ENCODE assay signal across 8 cellular contexts in the genomic region with DNA sequence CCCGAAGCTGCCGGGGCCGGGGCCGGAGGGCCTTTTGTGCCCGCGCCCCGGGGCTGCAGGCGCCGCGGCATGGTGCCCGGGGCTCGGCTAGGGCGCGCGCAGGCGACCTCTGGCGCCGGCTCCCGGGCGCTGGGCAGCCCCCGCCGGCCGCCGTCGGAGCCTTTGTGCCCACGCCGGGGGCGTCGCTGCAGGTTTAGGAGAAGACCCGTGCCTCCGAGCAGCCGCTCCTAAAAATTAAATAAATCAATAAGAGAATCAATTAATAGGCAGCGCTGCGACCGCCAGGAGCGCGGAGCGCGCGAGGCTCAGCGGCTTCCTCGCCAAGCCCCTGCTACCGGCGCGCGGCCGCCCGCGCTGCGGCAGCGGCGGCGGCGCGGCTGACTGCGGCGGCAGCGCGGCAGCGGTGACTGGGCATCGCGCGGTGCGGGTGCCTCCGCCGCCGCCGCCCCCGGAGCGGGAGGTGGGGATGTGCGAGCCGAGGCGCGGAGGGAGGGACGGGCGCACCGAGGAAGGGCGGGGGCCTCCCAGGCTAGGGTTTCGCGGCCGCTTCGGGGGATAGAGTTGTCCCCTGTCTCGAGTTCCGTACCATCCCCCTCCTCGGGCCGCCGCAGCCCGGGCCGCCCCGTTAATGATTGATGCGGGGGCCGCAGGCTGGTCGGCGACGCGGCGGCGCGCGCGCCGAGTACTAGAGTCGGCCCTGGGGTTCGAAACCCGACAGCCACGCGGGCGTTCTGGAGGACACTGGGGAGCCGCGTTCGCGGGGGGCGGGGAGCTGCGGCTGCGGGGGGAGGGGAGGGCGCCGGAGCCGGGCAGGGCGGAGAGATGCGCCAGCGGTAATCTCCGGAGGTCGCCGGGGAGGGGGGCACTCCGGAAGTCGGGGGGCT.
DNase-seq lines count a peak whose midpoint lies in the region; ATAC-seq and TF ChIP-seq lines count a peak whose summit lies in the region.

A gene with protein sequence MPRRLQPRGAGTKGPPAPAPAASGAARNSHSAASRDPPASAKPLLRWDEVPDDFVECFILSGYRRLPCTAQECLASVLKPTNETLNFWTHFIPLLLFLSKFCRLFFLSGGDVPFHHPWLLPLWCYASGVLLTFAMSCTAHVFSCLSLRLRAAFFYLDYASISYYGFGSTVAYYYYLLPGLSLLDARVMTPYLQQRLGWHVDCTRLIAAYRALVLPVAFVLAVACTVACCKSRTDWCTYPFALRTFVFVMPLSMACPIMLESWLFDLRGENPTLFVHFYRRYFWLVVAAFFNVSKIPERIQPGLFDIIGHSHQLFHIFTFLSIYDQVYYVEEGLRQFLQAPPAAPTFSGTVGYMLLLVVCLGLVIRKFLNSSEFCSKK (minus strand): TSS at position 409 of the 884 bp plus-strand sequence. CDS start 338 bp downstream, at position 71.

- no peaks in the 10 kb centered on the region for H3K9me3 ChIP-seq in neutrophil

- DNase-seq in NCI-H1417 (lab: John Stamatoyannopoulos, UW) = peak in 2 of 3 experiments; percentile 73 to 82
- DNase-seq in NCI-H1417 treated with DMSO at 0.1 percent for 48 hours (lab: John Stamatoyannopoulos, UW) = no peak
- DNase-seq in fibroblast of pulmonary artery (ENCODE audit: low read depth) = peak; percentile 14
- DNase-seq in NCI-H2107 treated with DMSO at 0.1 percent for 48 hours (lab: John Stamatoyannopoulos, UW; ENCODE audit: unreplicated experiment) = no peak

- no peaks in the 10 kb centered on the region for H3K36me3 ChIP-seq in neutrophil

- peaks cover 9 to 21% of the 10 kb centered on the region in 2 experiments for H3K4me1 ChIP-seq in neutrophil (ENCODE audit: control insufficient read depth in 1 of 2, insufficient read depth in 1 of 2, low read depth in 1 of 2, low read length in 1 of 2)

- H3K27ac ChIP-seq in VCaP (no peak within 1 kb of the TSS), neutrophil (no peak within 1 kb of the TSS)

- peaks cover 87% of the 10 kb centered on the region for H3K27me3 ChIP-seq in neutrophil

- peak within 1 kb of the TSS; percentile 47 for H3K4me3 ChIP-seq in fibroblast of pulmonary artery (replicated peaks; ENCODE audit: low read depth, low read length)
- H3K4me3 ChIP-seq in neutrophil (ENCODE audit: low read depth in 1 of 2, low read length in 1 of 2) = peak within 1 kb of the TSS; percentile 27 to 61

- ATAC-seq in HG02759 (IDR thresholded peaks at IDR 0.05; ENCODE audit: unreplicated experiment) (peak; percentile 68), GM21825 (IDR thresholded peaks at IDR 0.05; ENCODE audit: unreplicated experiment) (no peak)

- TF ChIP-seq CTCF in VCaP (conservative IDR thresholded peaks at IDR 0.05) (peak; percentile 25; the same call in 1 of the 2 replicates), fibroblast of pulmonary artery (IDR thresholded peaks at IDR 0.05; ENCODE audit: low read length, missing control alignments) (no peak), neutrophil (IDR thresholded peaks at IDR 0.05) (no peak)

Comparison
In these comparisons a context has a peak if more than half of its experiments do, and no peak if none do; other contexts are left out.
1. DNase-seq: peak in NCI-H1417 (2 of 3) and fibroblast of pulmonary artery (single experiment); none in NCI-H1417 treated with DMSO at 0.1 percent for 48 hours (single experiment) and NCI-H2107 treated with DMSO at 0.1 percent for 48 hours (single experiment).